In genomic region chr11:125451400-125452124, GRCh38 we compare ENCODE assay signal across 9 cellular contexts. TPM values are rescaled to one million over a fixed set of nuclear protein-coding genes. Genes with fewer than 3 reads are reported as not detected.
DNase-seq lines count a peak whose midpoint lies in the region; ATAC-seq and TF ChIP-seq lines count a peak whose summit lies in the region.
"Had no signal": no experiment of that assay in that cellular context is flagged by ENCODE, and none has a peak within 500 bp of the region (broad histone marks: within the 10 kb centered on the region; RNA-seq: fewer than 3 reads in every experiment).

No MANE protein-coding gene starts in this region.

- intact Hi-C loops in activated CD4-positive, alpha-beta T cell treated with anti-CD3 and anti-CD28 coated beads, Interleukin-2, amount 10 ng/mL, durations not matched to agents 24 days and 14 days (cut with micrococcal nuclease): no loop called here

- peak overlapping the region; percentile 25 for H3K27ac Mint-ChIP-seq in activated CD4-positive, alpha-beta T cell treated with anti-CD3 and anti-CD28 coated beads, Interleukin-2, amount 10 ng/mL, durations not matched to agents 24 days and 14 days
- H3K27ac Mint-ChIP-seq in natural killer cell treated with Interleukin-12 subunit alpha and Interleukin-12 subunit beta and Interleukin-15 and Interleukin-18, amount 100 ng/mL, for 72 hours: no peak overlapping the region
- H3K27ac Mint-ChIP-seq: T-helper 1 cell treated with Interleukin-12 subunit alpha and Interleukin-12 subunit beta and Interleukin-4 antibody, amounts not matched to agents 30 μg/mL and 1 μg/mL, for 36 hours had no signal

- H3K4me3 Mint-ChIP-seq in activated CD4-positive, alpha-beta T cell treated with anti-CD3 and anti-CD28 coated beads, Interleukin-2, amount 10 ng/mL, durations not matched to agents 24 days and 14 days: no peak overlapping the region
- H3K4me3 Mint-ChIP-seq in natural killer cell treated with Interleukin-12 subunit alpha and Interleukin-12 subunit beta and Interleukin-15 and Interleukin-18, amount 100 ng/mL, for 72 hours: no peak overlapping the region
- H3K4me3 Mint-ChIP-seq: T-helper 1 cell treated with Interleukin-12 subunit alpha and Interleukin-12 subunit beta and Interleukin-4 antibody, amounts not matched to agents 30 μg/mL and 1 μg/mL, for 36 hours had no signal

- peaks cover 1% of the 10 kb centered on the region for H3K27me3 Mint-ChIP-seq in activated CD4-positive, alpha-beta T cell treated with anti-CD3 and anti-CD28 coated beads, Interleukin-2, amount 10 ng/mL, durations not matched to agents 24 days and 14 days
- H3K27me3 Mint-ChIP-seq in natural killer cell treated with Interleukin-12 subunit alpha and Interleukin-12 subunit beta and Interleukin-15 and Interleukin-18, amount 100 ng/mL, for 72 hours: no peaks in the 10 kb centered on the region

- H3K4me2 ChIP-seq in KMS-11: peak overlapping the region; percentile 34; the same call in 1 of the 2 replicates

- no peak overlapping the region for H3K9ac ChIP-seq in KMS-11

- peaks cover 5% of the 10 kb centered on the region for H3K4me1 ChIP-seq in KMS-11 (ENCODE audit: low read depth, poor library complexity, severe bottlenecking)

- ATAC-seq in HG02885 (IDR thresholded peaks at IDR 0.05; ENCODE audit: poor library complexity, unreplicated experiment): no peak
- ATAC-seq in natural killer cell treated with Interleukin-12 subunit alpha and Interleukin-12 subunit beta and Interleukin-15 and Interleukin-18, amount 100 ng/mL, for 72 hours: no peak

- no peak overlapping the region for H3K27ac ChIP-seq in KMS-11

- DNase-seq in activated CD4-positive, alpha-beta T cell treated with anti-CD3 and anti-CD28 coated beads, Interleukin-2, amount 10 ng/mL, durations not matched to agents 24 days and 14 days: peak; percentile 66
- DNase-seq in activated CD4-positive, alpha-beta T cell treated with anti-CD3 and anti-CD28 coated beads for 1 hour: no peak
- DNase-seq in choroid plexus epithelial cell (ENCODE audit: low read depth) (peak; percentile 61), medulla oblongata (ENCODE audit: extremely low spot score) (peak; percentile 97), NCI-H187 (lab: John Stamatoyannopoulos, UW) (no peak)
- no peak for DNase-seq in natural killer cell treated with Interleukin-12 subunit alpha and Interleukin-12 subunit beta and Interleukin-15 and Interleukin-18, amount 100 ng/mL, for 72 hours (ENCODE audit: low spot score)

- H3K4me1 Mint-ChIP-seq in activated CD4-positive, alpha-beta T cell treated with anti-CD3 and anti-CD28 coated beads, Interleukin-2, amount 10 ng/mL, durations not matched to agents 24 days and 14 days: no peaks in the 10 kb centered on the region
- H3K4me1 Mint-ChIP-seq in natural killer cell treated with Interleukin-12 subunit alpha and Interleukin-12 subunit beta and Interleukin-15 and Interleukin-18, amount 100 ng/mL, for 72 hours (ENCODE audit: low read depth in 2 of 2): peaks cover 0 to 3% of the 10 kb centered on the region in 2 donors

- no peaks in the 10 kb centered on the region for H3K27me3 ChIP-seq in KMS-11 (ENCODE audit: insufficient read depth, low read depth)

- no peaks in the 10 kb centered on the region for H3K79me2 ChIP-seq in KMS-11 (ENCODE audit: insufficient read depth, low read depth)

- peak overlapping the region; percentile 49; the same call in 1 of the 2 replicates for H2AFZ ChIP-seq in KMS-11 (ENCODE audit: low read depth)

- no peaks in the 10 kb centered on the region for H3K9me3 Mint-ChIP-seq in activated CD4-positive, alpha-beta T cell treated with anti-CD3 and anti-CD28 coated beads, Interleukin-2, amount 10 ng/mL, durations not matched to agents 24 days and 14 days
- H3K9me3 Mint-ChIP-seq in natural killer cell treated with Interleukin-12 subunit alpha and Interleukin-12 subunit beta and Interleukin-15 and Interleukin-18, amount 100 ng/mL, for 72 hours: no peaks in the 10 kb centered on the region
- H3K9me3 Mint-ChIP-seq: T-helper 1 cell treated with Interleukin-12 subunit alpha and Interleukin-12 subunit beta and Interleukin-4 antibody, amounts not matched to agents 30 μg/mL and 1 μg/mL, for 36 hours had no signal

- TF ChIP-seq CTCF in KMS-11 (conservative IDR thresholded peaks at IDR 0.05; ENCODE audit: low read depth, low read length) (no peak), choroid plexus epithelial cell (conservative IDR thresholded peaks at IDR 0.05; ENCODE audit: low read depth, low read length) (no peak)

- H3K4me3 ChIP-seq in KMS-11 (IDR thresholded peaks at IDR 0.05; ENCODE audit: insufficient read depth, low read depth, low read length) (no peak overlapping the region), choroid plexus epithelial cell (ENCODE audit: low read depth, low read length) (no peak overlapping the region)

- H4K20me1 ChIP-seq in KMS-11 (ENCODE audit: insufficient read depth): no peaks in the 10 kb centered on the region

- no peaks in the 10 kb centered on the region for H3K36me3 ChIP-seq in KMS-11 (ENCODE audit: insufficient read depth)

- H3K36me3 Mint-ChIP-seq in activated CD4-positive, alpha-beta T cell treated with anti-CD3 and anti-CD28 coated beads, Interleukin-2, amount 10 ng/mL, durations not matched to agents 24 days and 14 days (ENCODE audit: low read depth): no peaks in the 10 kb centered on the region
- peaks cover 12% of the 10 kb centered on the region for H3K36me3 Mint-ChIP-seq in natural killer cell treated with Interleukin-12 subunit alpha and Interleukin-12 subunit beta and Interleukin-15 and Interleukin-18, amount 100 ng/mL, for 72 hours

RNA-seq across cellular contexts. Expression of gene FEZ1, which starts 44.5 kb away (rescaled TPM):
- 1.2 and 1.7 TPM in 2 replicates for total RNA-seq in activated CD4-positive, alpha-beta T cell treated with anti-CD3 and anti-CD28 coated beads, Interleukin-2, amount 10 ng/mL, durations not matched to agents 24 days and 14 days
- total RNA-seq in natural killer cell treated with Interleukin-12 subunit alpha and Interleukin-12 subunit beta and Interleukin-15 and Interleukin-18, amount 100 ng/mL, for 72 hours: 100 to 1,000 TPM in 1 of 2 donors, 10 to 100 TPM in 1; 99.1 to 102 TPM

Comparison
In these comparisons a context has a peak if more than half of its experiments do, and no peak if none do; other contexts are left out.
1. DNase-seq: peak in activated CD4-positive, alpha-beta T cell treated with anti-CD3 and anti-CD28 coated beads, Interleukin-2, amount 10 ng/mL, durations not matched to agents 24 days and 14 days (single experiment), choroid plexus epithelial cell (single experiment) and medulla oblongata (single experiment); none in activated CD4-positive, alpha-beta T cell treated with anti-CD3 and anti-CD28 coated beads for 1 hour (single experiment), natural killer cell treated with Interleukin-12 subunit alpha and Interleukin-12 subunit beta and Interleukin-15 and Interleukin-18, amount 100 ng/mL, for 72 hours (single experiment) and NCI-H187 (0 of 2).
2. RNA of gene FEZ1, which starts 44.5 kb away (total RNA-seq): 99.1 to 102 TPM in natural killer cell treated with Interleukin-12 subunit alpha and Interleukin-12 subunit beta and Interleukin-15 and Interleukin-18, amount 100 ng/mL, for 72 hours; 1.2 to 1.7 TPM in activated CD4-positive, alpha-beta T cell treated with anti-CD3 and anti-CD28 coated beads, Interleukin-2, amount 10 ng/mL, durations not matched to agents 24 days and 14 days; every median in the first group is over 10 times any median in the second.